10 cellular contexts compared by ENCODE assay signal in genomic region chr1:228207851-228208821, GRCh38. TPM values are rescaled to one million over a fixed set of nuclear protein-coding genes. Genes with fewer than 3 reads are reported as not detected.
DNase-seq lines count a peak whose midpoint lies in the region; ATAC-seq and TF ChIP-seq lines count a peak whose summit lies in the region.
"Had no signal": no experiment of that assay in that cellular context is flagged by ENCODE, and none has a peak within 500 bp of the region (broad histone marks: within the 10 kb centered on the region; RNA-seq: fewer than 3 reads in every experiment).

TSS of gene OBSCN (plus strand) at chr1:228208044. CDS start at chr1:228211784, 3,740 bp downstream.

- H3K4me1 ChIP-seq in HCT116 (ENCODE audit: control insufficient read depth in 1 of 2, insufficient read depth in 2 of 2, low read length in 2 of 2): peaks cover 16 to 27% of the 10 kb centered on the region in 2 experiments
- H3K4me1 ChIP-seq in right atrium auricular region: peaks cover 0 to 49% of the 10 kb centered on the region in 2 donors
- peaks cover 49% of the 10 kb centered on the region for H3K4me1 ChIP-seq in psoas muscle

- TF ChIP-seq RAD21 in HCT116 (IDR thresholded peaks at IDR 0.05; ENCODE audit: low read depth): no peak

- WGBS in psoas muscle, 3 donors: 9 to 29% (median 10%) methylated on average over 28 to 30 of the region's 30 CpGs

- CTCF ChIA-PET in HCT116 (lab: Charles Lee): interaction anchor here (2.2 kb wide), 1 partner anchor 43 kb away, joined by 6 read pairs; the partner anchor contains the start of gene IBA57

- H3K36me3 Mint-ChIP-seq in activated T-helper 1 cell treated with anti-CD3 and anti-CD28 coated beads, Interleukin-12 subunit alpha, Interleukin-12 subunit beta, Interleukin-2, Interleukin-4 antibody, amounts not matched to agents 30 ng/mL and 10 ng/mL and 1 ng/mL, durations not matched to agents 14 hours and 24 hours and 36 hours (ENCODE audit: low read depth): no peaks in the 10 kb centered on the region

- H3K27me3 ChIP-seq in HCT116 (ENCODE audit: insufficient read depth, low read length) (no peaks in the 10 kb centered on the region), right atrium auricular region (no peaks in the 10 kb centered on the region), psoas muscle (ENCODE audit: insufficient read depth in 3 of 3, low read length in 2 of 3) (no peaks in the 10 kb centered on the region)

- ATAC-seq in HCT116: no peak
- peak; percentile 59 to 64 (median 61) for ATAC-seq in psoas muscle
- ATAC-seq in GM18867 (IDR thresholded peaks at IDR 0.05; ENCODE audit: unreplicated experiment): no peak
- no peak for ATAC-seq in GM18498 (IDR thresholded peaks at IDR 0.05; ENCODE audit: unreplicated experiment)

- H3K9me3 ChIP-seq in HCT116 (ENCODE audit: control insufficient read depth in 1 of 2, insufficient read depth in 1 of 2, low read depth in 1 of 2, low read length in 2 of 2): no peaks in the 10 kb centered on the region
- H3K9me3 ChIP-seq in right atrium auricular region: no peaks in the 10 kb centered on the region
- no peaks in the 10 kb centered on the region for H3K9me3 ChIP-seq in psoas muscle

- H3K9ac ChIP-seq in HCT116 (ENCODE audit: low read length): no peak within 1 kb of the TSS

- POLR2A ChIA-PET in HCT116 (lab: Charles Lee): no interaction called here

- no peaks in the 10 kb centered on the region for H3K9me3 Mint-ChIP-seq in activated T-helper 1 cell treated with anti-CD3 and anti-CD28 coated beads, Interleukin-12 subunit alpha, Interleukin-12 subunit beta, Interleukin-2, Interleukin-4 antibody, amounts not matched to agents 30 ng/mL and 10 ng/mL and 1 ng/mL, durations not matched to agents 14 hours and 24 hours and 36 hours

- H2AFZ ChIP-seq in HCT116 (ENCODE audit: low read depth, low read length, poor library complexity, severe bottlenecking): no peak within 1 kb of the TSS

- no peak within 1 kb of the TSS for H3K27ac Mint-ChIP-seq in activated T-helper 1 cell treated with anti-CD3 and anti-CD28 coated beads, Interleukin-12 subunit alpha, Interleukin-12 subunit beta, Interleukin-2, Interleukin-4 antibody, amounts not matched to agents 30 ng/mL and 10 ng/mL and 1 ng/mL, durations not matched to agents 14 hours and 24 hours and 36 hours

- H3K4me3 Mint-ChIP-seq in activated T-helper 1 cell treated with anti-CD3 and anti-CD28 coated beads, Interleukin-12 subunit alpha, Interleukin-12 subunit beta, Interleukin-2, Interleukin-4 antibody, amounts not matched to agents 30 ng/mL and 10 ng/mL and 1 ng/mL, durations not matched to agents 14 hours and 24 hours and 36 hours: no peak within 1 kb of the TSS

- no peak within 1 kb of the TSS for H3K4me2 ChIP-seq in HCT116 (ENCODE audit: low read length)

- BruUV-seq in HCT116 (replicated peaks; lab: Mats Ljungman, UMichigan): no TSS peak

- no peaks in the 10 kb centered on the region for H4K20me1 ChIP-seq in HCT116 (ENCODE audit: insufficient read depth)

- TF ChIP-seq CTCF in HCT116 (IDR thresholded peaks at IDR 0.05 in 2 of 3, conservative IDR thresholded peaks at IDR 0.05 in 1 of 3; ENCODE audit: borderline replicate concordance in 1 of 3, insufficient read depth in 1 of 3, low read depth in 2 of 3, low read length in 2 of 3): no peak
- no peak for TF ChIP-seq CTCF in right atrium auricular region (IDR thresholded peaks at IDR 0.05)
- no peak for TF ChIP-seq CTCF in psoas muscle (IDR thresholded peaks at IDR 0.05)

- TF ChIP-seq POLR2A in HCT116 (IDR thresholded peaks at IDR 0.05; ENCODE audit: borderline replicate concordance, extremely low read depth, insufficient read depth, insufficient read length): no peak

- RAD21 ChIA-PET in HCT116 (lab: Charles Lee; ENCODE audit: low non-redundant PET in 1 of 2, low total read pairs in 2 of 2, uncharacterized antibody in 2 of 2, unreplicated experiment in 2 of 2): no interaction called here

- peaks cover 9% of the 10 kb centered on the region for H3K27me3 Mint-ChIP-seq in activated T-helper 1 cell treated with anti-CD3 and anti-CD28 coated beads, Interleukin-12 subunit alpha, Interleukin-12 subunit beta, Interleukin-2, Interleukin-4 antibody, amounts not matched to agents 30 ng/mL and 10 ng/mL and 1 ng/mL, durations not matched to agents 14 hours and 24 hours and 36 hours (ENCODE audit: insufficient read depth)

- no peak for DNase-seq in HCT116 (ENCODE audit: low read depth, low spot score)
- DNase-seq in activated T-helper 1 cell treated with anti-CD3 and anti-CD28 coated beads, Interleukin-12 subunit alpha, Interleukin-12 subunit beta, Interleukin-2, Interleukin-4 antibody, amounts not matched to agents 30 ng/mL and 10 ng/mL and 1 ng/mL, durations not matched to agents 14 hours and 24 hours and 36 hours (ENCODE audit: low spot score): no peak
- peak; percentile 58 for DNase-seq in right atrium auricular region (ENCODE audit: low spot score)
- peak; percentile 76 to 92 for DNase-seq in psoas muscle
- no peak for DNase-seq in NOMO-1 (lab: John Stamatoyannopoulos, UW; ENCODE audit: unreplicated experiment in 2 of 2)
- no peak for DNase-seq in UCSD-AML1 (lab: John Stamatoyannopoulos, UW; ENCODE audit: unreplicated experiment)
- DNase-seq: activated CD4-positive, CD25-positive, alpha-beta regulatory T cell; NCI-H1105 treated with DMSO at 0.1 percent for 48 hours had no signal

- intact Hi-C loops in HCT116 (cut with micrococcal nuclease) (no loop called here), psoas muscle (cut with DNase I) (no loop called here)
- intact Hi-C loops in activated T-helper 1 cell treated with anti-CD3 and anti-CD28 coated beads, Interleukin-12 subunit alpha, Interleukin-12 subunit beta, Interleukin-2, Interleukin-4 antibody, amounts not matched to agents 30 ng/mL and 10 ng/mL and 1 ng/mL, durations not matched to agents 14 hours and 24 hours and 36 hours (cut with micrococcal nuclease): no loop called here

- H3K27ac ChIP-seq in HCT116 (ENCODE audit: low read depth, low read length): no peak within 1 kb of the TSS
- H3K27ac ChIP-seq in right atrium auricular region: peak within 1 kb of the TSS; percentile 95 to 97
- peak within 1 kb of the TSS; percentile 99 for H3K27ac ChIP-seq in psoas muscle

- H3K9me2 ChIP-seq in HCT116 (ENCODE audit: insufficient read depth): no peaks in the 10 kb centered on the region

- no peaks in the 10 kb centered on the region for H3K4me1 Mint-ChIP-seq in activated T-helper 1 cell treated with anti-CD3 and anti-CD28 coated beads, Interleukin-12 subunit alpha, Interleukin-12 subunit beta, Interleukin-2, Interleukin-4 antibody, amounts not matched to agents 30 ng/mL and 10 ng/mL and 1 ng/mL, durations not matched to agents 14 hours and 24 hours and 36 hours (ENCODE audit: low read depth)

- no peaks in the 10 kb centered on the region for H3K36me3 ChIP-seq in HCT116 (ENCODE audit: control insufficient read depth in 1 of 2, insufficient read depth in 2 of 2, low read length in 2 of 2)
- peaks cover 6% of the 10 kb centered on the region for H3K36me3 ChIP-seq in right atrium auricular region
- H3K36me3 ChIP-seq in psoas muscle (ENCODE audit: insufficient read depth in 1 of 2, low read depth in 1 of 2): peaks cover 0 to 7% of the 10 kb centered on the region in 2 donors

- no peaks in the 10 kb centered on the region for H3K79me2 ChIP-seq in HCT116 (ENCODE audit: insufficient read depth, low read length)

- no peak within 1 kb of the TSS for H3K4me3 ChIP-seq in HCT116 (replicated peaks in 1 of 2; ENCODE audit: low read depth in 1 of 2, low read length in 2 of 2)
- peak within 1 kb of the TSS; percentile 60 to 76 for H3K4me3 ChIP-seq in right atrium auricular region
- peak within 1 kb of the TSS; percentile 91 for H3K4me3 ChIP-seq in psoas muscle

TF ChIP-seq in HCT116, 20 proteins besides CTCF, POLR2A, EP300 and RAD21:
- TF ChIP-seq REST (IDR thresholded peaks at IDR 0.05; ENCODE audit: low read depth) (no peak), JUND (IDR thresholded peaks at IDR 0.05) (no peak)
TF ChIP-seq in HCT116: peak in this region for 0.

RNA-seq across cellular contexts. Expression of gene OBSCN, which starts in this region (rescaled TPM):
- total RNA-seq in HCT116 (2021; ENCODE audit: unreplicated experiment): 16.6 TPM
- polyA plus RNA-seq in HCT116 (2012): 10.3 and 10.5 TPM in 2 replicates
- total RNA-seq in activated T-helper 1 cell treated with anti-CD3 and anti-CD28 coated beads, Interleukin-12 subunit alpha, Interleukin-12 subunit beta, Interleukin-2, Interleukin-4 antibody, amounts not matched to agents 30 ng/mL and 10 ng/mL and 1 ng/mL, durations not matched to agents 14 hours and 24 hours and 36 hours: 15.0 and 15.2 TPM in 2 replicates
- total RNA-seq in right atrium auricular region: 100 to 1,000 TPM; 159 to 317 TPM
- total RNA-seq in psoas muscle: 1,000 to 10,000 TPM; 1,061 to 1,869 (median 1,568) TPM
- polyA plus RNA-seq in psoas muscle: 100 to 1,000 TPM; 397 to 658 (median 442) TPM

Comparison
In these comparisons a context has a peak if more than half of its experiments do, and no peak if none do; other contexts are left out.
1. ATAC-seq: peak in psoas muscle (4 of 4); none in HCT116 (single experiment), GM18867 (single experiment) and GM18498 (single experiment).
2. DNase-seq: peak in right atrium auricular region (single experiment) and psoas muscle (2 of 2); none in HCT116 (single experiment), activated T-helper 1 cell treated with anti-CD3 and anti-CD28 coated beads, Interleukin-12 subunit alpha, Interleukin-12 subunit beta, Interleukin-2, Interleukin-4 antibody, amounts not matched to agents 30 ng/mL and 10 ng/mL and 1 ng/mL, durations not matched to agents 14 hours and 24 hours and 36 hours (single experiment), NOMO-1 (0 of 2) and UCSD-AML1 (single experiment).
3. H3K4me3 ChIP-seq: peak in right atrium auricular region (2 of 2) and psoas muscle (single experiment); none in HCT116 (0 of 2).